Comparison of ENCODE assay signal across 18 cellular contexts in genomic region chr20:7361321-7361720, GRCh38.
"Had no signal": no experiment of that assay in that cellular context is flagged by ENCODE, and none has a peak within 500 bp of the region (broad histone marks: within the 10 kb centered on the region; RNA-seq: fewer than 3 reads in every experiment).

No MANE protein-coding gene starts in this region.

- H3K27me3 ChIP-seq: ascending aorta, brain microvascular endothelial cell, foreskin keratinocyte, tibial nerve had no signal

- H3K4me1 ChIP-seq: ascending aorta, foreskin keratinocyte had no signal

- H3K4me3 ChIP-seq: ascending aorta, tibial nerve had no signal

- H3K27ac ChIP-seq: ascending aorta, brain microvascular endothelial cell, foreskin keratinocyte, tibial nerve, VCaP had no signal

- H3K9me3 ChIP-seq: ascending aorta had no signal

- H3K36me3 ChIP-seq: ascending aorta, brain microvascular endothelial cell, tibial nerve had no signal

- DNase-seq: activated CD4-positive, alpha-beta T cell treated with anti-CD3 and anti-CD28 coated beads, Interleukin-2, amount 10 ng/mL, durations not matched to agents 7 days and 5 days; activated CD8-positive, alpha-beta T cell treated with anti-CD3 and anti-CD28 coated beads, Interleukin-2, amount 10 ng/mL, durations not matched to agents 7 days and 5 days; activated gamma-delta T cell treated with Interleukin-2 at 50 U/mL for 16 hours; brain microvascular endothelial cell; caudate nucleus; effector CD8-positive, alpha-beta T cell; foreskin keratinocyte; hippocampal formation; left ventricle myocardium superior; mammary epithelial cell; midbrain; nucleus accumbens; posterior cingulate gyrus; stimulated activated CD4-positive, alpha-beta T cell treated with anti-CD3 and anti-CD28 coated beads, Interleukin-4, amount 100 ng/mL, for 4 hours; T-cell had no signal
